Comparison of ENCODE assay signal across 13 cellular contexts in genomic region chr4:8330821-8331566, GRCh38.
A peak's percentile ranks its signal among the peaks of the same experiment; 100 is the strongest.
DNase-seq lines count a peak whose midpoint lies in the region; ATAC-seq and TF ChIP-seq lines count a peak whose summit lies in the region.
"Had no signal": no experiment of that assay in that cellular context is flagged by ENCODE, and none has a peak within 500 bp of the region (broad histone marks: within the 10 kb centered on the region; RNA-seq: fewer than 3 reads in every experiment).

No MANE protein-coding gene starts in this region.

- H3K27me3 Mint-ChIP-seq in type B pancreatic cell = no peaks in the 10 kb centered on the region

- no peaks in the 10 kb centered on the region for H3K36me3 ChIP-seq in mucosa of descending colon (ENCODE audit: low read depth)

- no peaks in the 10 kb centered on the region for H3K4me1 Mint-ChIP-seq in type B pancreatic cell (ENCODE audit: unreplicated experiment)
- H3K4me1 Mint-ChIP-seq: nephron progenitor cell, WTC11 had no signal

- peak; percentile 9 for DNase-seq in activated CD4-positive, CD25-positive, alpha-beta regulatory T cell treated with anti-CD3 and anti-CD28 coated beads, Interleukin-2, amount 50 U/mL, for 72 hours
- no peak for DNase-seq in activated CD4-positive, CD25-positive, alpha-beta regulatory T cell (lab: John Stamatoyannopoulos, UW)
- DNase-seq in globus pallidus (ENCODE audit: low spot score) (peak; percentile 49), mucosa of descending colon (peak in 1 of 3 donors; percentile 33), type B pancreatic cell (ENCODE audit: extremely low spot score, unreplicated experiment) (peak; percentile 55), SKM-1 (lab: John Stamatoyannopoulos, UW; ENCODE audit: unreplicated experiment) (no peak), NK-92 (lab: John Stamatoyannopoulos, UW; ENCODE audit: unreplicated experiment) (no peak)
- DNase-seq in stimulated activated naive CD4-positive, alpha-beta T cell treated with Interleukin-2 at 50 U/mL for 16 hours (lab: John Stamatoyannopoulos, UW) = no peak
- DNase-seq: foreskin keratinocyte, nephron progenitor cell, small intestine, SW 1271 had no signal

- intact Hi-C loops in mucosa of descending colon (cut with DNase I, micrococcal nuclease) = no loop called here

- H3K4me1 ChIP-seq in mucosa of descending colon (ENCODE audit: low read depth) = peaks cover 2% of the 10 kb centered on the region
- H3K4me1 ChIP-seq: foreskin keratinocyte had no signal

- no peak overlapping the region for H3K27ac Mint-ChIP-seq in type B pancreatic cell
- H3K27ac Mint-ChIP-seq: nephron progenitor cell, WTC11 had no signal

- no peaks in the 10 kb centered on the region for H3K36me3 Mint-ChIP-seq in type B pancreatic cell

- H3K9me3 ChIP-seq in mucosa of descending colon = no peaks in the 10 kb centered on the region

- H3K4me3 ChIP-seq in mucosa of descending colon = no peak overlapping the region

- no peak overlapping the region for H3K4me3 Mint-ChIP-seq in type B pancreatic cell
- H3K4me3 Mint-ChIP-seq: nephron progenitor cell, WTC11 had no signal

- peaks cover 3% of the 10 kb centered on the region for H3K9me3 Mint-ChIP-seq in type B pancreatic cell

- TF ChIP-seq CTCF in mucosa of descending colon (IDR thresholded peaks at IDR 0.05) (no peak), type B pancreatic cell (conservative IDR thresholded peaks at IDR 0.05) (no peak)

- peak; percentile 32 for ATAC-seq in mucosa of descending colon
- ATAC-seq: foreskin keratinocyte, WTC11 had no signal

Comparison
In these comparisons a context has a peak if more than half of its experiments do, and no peak if none do; other contexts are left out.
1. DNase-seq: peak in activated CD4-positive, CD25-positive, alpha-beta regulatory T cell treated with anti-CD3 and anti-CD28 coated beads, Interleukin-2, amount 50 U/mL, for 72 hours (single experiment), globus pallidus (single experiment) and type B pancreatic cell (single experiment); none in activated CD4-positive, CD25-positive, alpha-beta regulatory T cell (0 of 4), SKM-1 (single experiment), NK-92 (single experiment) and stimulated activated naive CD4-positive, alpha-beta T cell treated with Interleukin-2 at 50 U/mL for 16 hours (single experiment).